ENCODE assay signal across 12 cellular contexts in the genomic region with DNA sequence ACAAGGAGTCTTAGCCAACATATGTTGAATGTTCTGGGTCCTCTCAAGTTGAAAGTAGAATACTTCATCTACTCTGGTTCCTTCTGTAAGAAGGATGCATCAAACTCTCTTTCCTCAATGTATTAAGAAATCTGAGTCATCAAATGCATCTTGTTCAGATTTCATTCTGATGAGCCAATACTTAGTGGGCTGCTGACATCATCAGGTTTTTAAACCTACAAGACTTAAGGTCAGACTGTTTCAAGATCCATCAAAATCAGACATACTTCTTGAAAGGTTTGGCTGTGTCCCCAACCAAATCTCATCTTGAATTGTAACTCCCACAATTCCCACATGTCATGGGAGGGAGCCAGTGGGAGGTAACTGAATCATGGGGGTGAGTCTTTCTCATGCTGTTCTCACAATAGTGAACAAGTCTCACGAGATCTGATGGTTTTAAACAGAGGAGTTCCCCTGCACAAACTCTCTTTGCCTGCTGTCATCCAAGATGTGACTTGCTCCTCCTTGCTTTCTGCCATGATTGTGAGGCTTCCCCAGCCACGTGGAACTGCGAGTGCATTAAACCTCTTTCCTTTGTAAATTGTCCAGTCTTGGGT.
DNase-seq lines count a peak whose midpoint lies in the region; ATAC-seq and TF ChIP-seq lines count a peak whose summit lies in the region.
"Had no signal": no experiment of that assay in that cellular context is flagged by ENCODE, and none has a peak within 500 bp of the region (broad histone marks: within the 10 kb centered on the region; RNA-seq: fewer than 3 reads in every experiment).

No MANE protein-coding gene starts in this region.

- POLR2A ChIA-PET in activated CD4-positive, alpha-beta T cell treated with anti-CD3 and anti-CD28 coated beads, Interleukin-2, amount 10 ng/mL, durations not matched to agents 7 days and 5 days (lab: Charles Lee) = no interaction called here

- peaks cover 19% of the 10 kb centered on the region for H3K4me1 Mint-ChIP-seq in activated CD4-positive, alpha-beta T cell treated with anti-CD3 and anti-CD28 coated beads, Interleukin-2, amount 10 ng/mL, durations not matched to agents 7 days and 5 days
- H3K4me1 Mint-ChIP-seq in nephron progenitor cell = no peaks in the 10 kb centered on the region

- H3K27ac Mint-ChIP-seq in activated CD4-positive, alpha-beta T cell treated with anti-CD3 and anti-CD28 coated beads, Interleukin-2, amount 10 ng/mL, durations not matched to agents 7 days and 5 days = peak overlapping the region; percentile 56
- H3K27ac Mint-ChIP-seq in nephron progenitor cell = no peak overlapping the region
- H3K27ac Mint-ChIP-seq: activated B cell treated with CpG ODN at 0.5 μM for 24 hours had no signal

- DNase-seq in activated CD4-positive, alpha-beta T cell treated with anti-CD3 and anti-CD28 coated beads, Interleukin-2, amount 10 ng/mL, durations not matched to agents 7 days and 5 days = no peak
- DNase-seq in activated CD4-positive, alpha-beta T cell treated with anti-CD3 and anti-CD28 coated beads for 1 hour = no peak
- DNase-seq in M059J (ENCODE audit: low read depth) (peak; percentile 68), astrocyte of the hippocampus (ENCODE audit: low read depth, low spot score) (peak; percentile 51), omental fat pad (ENCODE audit: low spot score) (no peak), nephron progenitor cell (no peak), NK-92 (lab: John Stamatoyannopoulos, UW; ENCODE audit: unreplicated experiment) (no peak), NCI-H69 (lab: John Stamatoyannopoulos, UW) (no peak)
- DNase-seq: activated B cell treated with CpG ODN at 0.5 μM for 24 hours, NCI-H1694, RPMI8226, small intestine had no signal

- ATAC-seq in omental fat pad (ENCODE audit: low FRiP score) = peak; percentile 48

- peaks cover under 1% of the 10 kb centered on the region for H3K9me3 Mint-ChIP-seq in activated CD4-positive, alpha-beta T cell treated with anti-CD3 and anti-CD28 coated beads, Interleukin-2, amount 10 ng/mL, durations not matched to agents 7 days and 5 days
- peaks cover 13% of the 10 kb centered on the region for H3K9me3 Mint-ChIP-seq in nephron progenitor cell
- H3K9me3 Mint-ChIP-seq: activated B cell treated with CpG ODN at 0.5 μM for 24 hours had no signal

- CTCF ChIA-PET in activated CD4-positive, alpha-beta T cell treated with anti-CD3 and anti-CD28 coated beads, Interleukin-2, amount 10 ng/mL, durations not matched to agents 7 days and 5 days (lab: Charles Lee) = no interaction called here

- H3K36me3 Mint-ChIP-seq in activated CD4-positive, alpha-beta T cell treated with anti-CD3 and anti-CD28 coated beads, Interleukin-2, amount 10 ng/mL, durations not matched to agents 7 days and 5 days (ENCODE audit: low read depth) = peaks cover 54% of the 10 kb centered on the region
- H3K36me3 Mint-ChIP-seq in nephron progenitor cell (ENCODE audit: low read depth) = peaks cover 51% of the 10 kb centered on the region

- H3K4me3 Mint-ChIP-seq in activated CD4-positive, alpha-beta T cell treated with anti-CD3 and anti-CD28 coated beads, Interleukin-2, amount 10 ng/mL, durations not matched to agents 7 days and 5 days = no peak overlapping the region
- no peak overlapping the region for H3K4me3 Mint-ChIP-seq in nephron progenitor cell
- H3K4me3 Mint-ChIP-seq: activated B cell treated with CpG ODN at 0.5 μM for 24 hours had no signal

- H3K27me3 Mint-ChIP-seq in activated CD4-positive, alpha-beta T cell treated with anti-CD3 and anti-CD28 coated beads, Interleukin-2, amount 10 ng/mL, durations not matched to agents 7 days and 5 days = no peaks in the 10 kb centered on the region
- no peaks in the 10 kb centered on the region for H3K27me3 Mint-ChIP-seq in nephron progenitor cell (ENCODE audit: low read depth, poor library complexity)
- H3K27me3 Mint-ChIP-seq: activated B cell treated with CpG ODN at 0.5 μM for 24 hours had no signal

- TF ChIP-seq CTCF in omental fat pad (IDR thresholded peaks at IDR 0.05) (no peak), nephron progenitor cell (IDR thresholded peaks at IDR 0.05) (no peak)

Comparison
In these comparisons a context has a peak if more than half of its experiments do, and no peak if none do; other contexts are left out.
1. DNase-seq: peak in M059J (single experiment) and astrocyte of the hippocampus (single experiment); none in activated CD4-positive, alpha-beta T cell treated with anti-CD3 and anti-CD28 coated beads, Interleukin-2, amount 10 ng/mL, durations not matched to agents 7 days and 5 days (single experiment), activated CD4-positive, alpha-beta T cell treated with anti-CD3 and anti-CD28 coated beads for 1 hour (single experiment), omental fat pad (single experiment), nephron progenitor cell (single experiment), NK-92 (single experiment) and NCI-H69 (single experiment).